In the genomic region with DNA sequence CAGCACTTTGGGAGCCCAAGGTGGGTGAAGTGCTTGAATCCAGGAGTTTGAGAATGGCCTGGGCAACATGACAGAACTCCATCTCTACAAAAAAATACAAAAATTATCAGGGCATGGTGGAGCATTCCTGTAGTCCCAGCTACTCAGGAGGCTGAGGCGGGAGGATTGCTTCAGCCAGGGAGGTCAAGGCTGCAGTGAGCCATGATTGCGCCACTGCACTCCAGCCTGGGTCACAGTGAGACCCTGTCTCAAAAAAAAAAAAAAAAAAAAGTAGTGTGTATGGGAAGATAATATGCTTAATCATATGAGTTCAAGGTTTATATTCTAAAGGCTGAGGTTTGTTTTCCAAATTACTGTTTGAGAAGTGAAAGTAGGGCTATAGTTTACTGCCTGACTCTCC, we compare ENCODE assay signal across 33 cellular contexts. TPM values are rescaled to one million over a fixed set of nuclear protein-coding genes. Genes with fewer than 3 reads are reported as not detected.
"Had no signal": no experiment of that assay in that cellular context is flagged by ENCODE, and none has a peak within 500 bp of the region (broad histone marks: within the 10 kb centered on the region; RNA-seq: fewer than 3 reads in every experiment).

No MANE protein-coding gene starts in this region.

- H3K27ac ChIP-seq: colonic mucosa, epithelial cell of prostate, esophagus squamous epithelium, gastrocnemius medialis, heart right ventricle, left lung, lower lobe of right lung had no signal

- H3K36me3 ChIP-seq: colonic mucosa, left lung had no signal

- H3K4me3 ChIP-seq: colonic mucosa, esophagus squamous epithelium, gastrocnemius medialis, heart right ventricle, left lung, lower lobe of right lung, mucosa of descending colon had no signal

- ATAC-seq: effector memory CD8-positive, alpha-beta T cell; esophagus mucosa; gastrocnemius medialis; heart right ventricle; left cardiac atrium; left lung; left ventricle myocardium superior; lower lobe of right lung; mucosa of descending colon had no signal

- H3K9me3 ChIP-seq: colonic mucosa, esophagus squamous epithelium, gastrocnemius medialis, heart right ventricle, left lung, lower lobe of right lung, mucosa of descending colon had no signal

- DNase-seq: colonic mucosa; cortex of kidney; effector CD8-positive, alpha-beta T cell; effector memory CD8-positive, alpha-beta T cell; endodermal cell; erythroblast; esophagus squamous epithelium; foreskin fibroblast; foreskin melanocyte; gastrocnemius medialis; glutamatergic neuron; head of caudate nucleus; heart right ventricle; hippocampal formation; left cardiac atrium; left lung; left ventricle myocardium superior; lower lobe of right lung; mesenchymal stem cell; mucosa of descending colon had no signal

- FAIRE-seq: endometrium, islet of Langerhans, keratinocyte had no signal

- H3K27me3 ChIP-seq: colonic mucosa, esophagus squamous epithelium, gastrocnemius medialis, heart right ventricle, left lung had no signal

- H3K4me1 ChIP-seq: colonic mucosa, esophagus squamous epithelium, gastrocnemius medialis, heart right ventricle, left lung, lower lobe of right lung had no signal

RNA-seq across cellular contexts. Expression of gene LDHAL6A, which starts 10.7 kb away (rescaled TPM):
- total RNA-seq: colonic mucosa, dermis microvascular lymphatic vessel endothelial cell, endodermal cell, esophagus mucosa, esophagus squamous epithelium, gastrocnemius medialis, glomerular endothelial cell, heart right ventricle, kidney epithelial cell, left cardiac atrium, left lung, left ventricle myocardium superior, lower leg skin, lower lobe of right lung, lung microvascular endothelial cell, mesenteric fat pad, mesothelial cell of epicardium, mucosa of descending colon, myocyte had no signal
- polyA plus RNA-seq: heart right ventricle, keratinocyte had no signal

RNA-seq across cellular contexts. Expression of gene LDHC, which starts 54.3 kb away (rescaled TPM):
- total RNA-seq: dermis microvascular lymphatic vessel endothelial cell, esophagus mucosa, esophagus squamous epithelium, glomerular endothelial cell, left cardiac atrium, left ventricle myocardium superior, lower leg skin, lower lobe of right lung, lung microvascular endothelial cell, mesenteric fat pad, mucosa of descending colon, myocyte had no signal
- polyA plus RNA-seq: keratinocyte had no signal
